Comparison of ENCODE assay signal across 20 cellular contexts in the genomic region with DNA sequence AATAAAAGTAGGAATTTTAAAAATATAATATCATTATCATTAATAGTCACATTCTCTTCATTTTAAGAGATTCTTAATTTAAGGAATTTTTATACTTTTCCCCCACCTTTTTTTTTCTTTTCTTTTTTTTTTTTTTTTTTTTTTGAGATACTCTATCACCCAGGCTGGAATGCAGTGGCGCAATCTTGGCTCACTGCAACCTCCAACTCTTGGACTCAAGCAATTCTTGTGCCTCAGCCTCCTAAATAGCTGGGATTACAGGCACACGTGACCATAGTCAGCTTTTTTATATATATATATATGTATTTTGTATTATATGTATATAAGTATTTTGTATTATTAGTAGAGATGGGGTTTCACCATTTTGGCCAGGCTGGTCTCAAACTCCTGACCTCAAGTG.
"Had no signal": no experiment of that assay in that cellular context is flagged by ENCODE, and none has a peak within 500 bp of the region (broad histone marks: within the 10 kb centered on the region; RNA-seq: fewer than 3 reads in every experiment).

No MANE protein-coding gene starts in this region.

- H3K27ac ChIP-seq: PC-9 had no signal

- FAIRE-seq: astrocyte, K562 had no signal

- H3K4me2 ChIP-seq: PC-9 had no signal

- H2AFZ ChIP-seq: PC-9 had no signal

- ATAC-seq: activated CD8-positive, alpha-beta memory T cell treated with anti-CD3 and anti-CD28 coated beads, Interleukin-2, amount 10 ng/mL, durations not matched to agents 7 days and 5 days; K562; WTC11 had no signal

- DNase-seq: activated CD4-positive, alpha-beta T cell treated with anti-CD3 and anti-CD28 coated beads for 1 hour; activated CD4-positive, alpha-beta T cell treated with anti-CD3 and anti-CD28 coated beads, Interleukin-2, amount 10 ng/mL, durations not matched to agents 24 days and 14 days; activated CD4-positive, alpha-beta T cell treated with anti-CD3 and anti-CD28 coated beads, Interleukin-2, amount 50 U/mL, for 48 hours; activated CD8-positive, alpha-beta memory T cell treated with anti-CD3 and anti-CD28 coated beads, Interleukin-2, amount 10 ng/mL, durations not matched to agents 7 days and 5 days; activated effector memory CD4-positive, alpha-beta T cell treated with Interleukin-2 at 50 U/mL for 16 hours; activated naive CD4-positive, alpha-beta T cell; activated T-cell treated with anti-CD3 and anti-CD28 coated beads, Interleukin-2, amount 50 U/mL, for 24 hours; amniotic stem cell; Karpas-422; NCI-H1105 treated with DMSO at 0.1 percent for 48 hours; NCI-H1436 treated with DMSO at 0.1 percent for 48 hours; NCI-H187; NCI-H2081; NCI-H446; NCI-H524; PC-9; SHP77 treated with DMSO at 0.1 percent for 48 hours had no signal

- H3K4me3 ChIP-seq: K562, PC-9 had no signal
